ENCODE assay signal across 9 cellular contexts in genomic region chr12:46219147-46219891, GRCh38. TPM values are rescaled to one million over a fixed set of nuclear protein-coding genes. Genes with fewer than 3 reads are reported as not detected.
DNase-seq lines count a peak whose midpoint lies in the region; FAIRE-seq and TF ChIP-seq lines count a peak whose summit lies in the region.
"Had no signal": no experiment of that assay in that cellular context is flagged by ENCODE, and none has a peak within 500 bp of the region (broad histone marks: within the 10 kb centered on the region; RNA-seq: fewer than 3 reads in every experiment).

No MANE protein-coding gene starts in this region.

- H3K27me3 ChIP-seq in SU-DHL-6 (ENCODE audit: low read length): no peaks in the 10 kb centered on the region
- no peaks in the 10 kb centered on the region for H3K27me3 ChIP-seq in endodermal cell (ENCODE audit: control insufficient read depth, insufficient read depth, low read length, poor library complexity, severe bottlenecking)
- H3K27me3 ChIP-seq: right lobe of liver had no signal

- H3K4me3 ChIP-seq in SU-DHL-6 (ENCODE audit: insufficient read depth, low read length, poor library complexity, severe bottlenecking): no peak overlapping the region
- no peak overlapping the region for H3K4me3 ChIP-seq in endodermal cell (ENCODE audit: low read length)
- H3K4me3 ChIP-seq in skin epidermis: no peak overlapping the region
- H3K4me3 ChIP-seq: right lobe of liver had no signal

- H3K79me2 ChIP-seq in SU-DHL-6 (ENCODE audit: insufficient read depth, low read length): peaks cover 29% of the 10 kb centered on the region

- peak overlapping the region; percentile 1 for H3K4me2 ChIP-seq in SU-DHL-6 (ENCODE audit: low read depth, low read length, poor library complexity, severe bottlenecking)

- TF ChIP-seq CTCF in SU-DHL-6 (IDR thresholded peaks at IDR 0.05; ENCODE audit: insufficient read depth, low read length, poor library complexity, severe bottlenecking): no peak
- TF ChIP-seq CTCF in endodermal cell (conservative IDR thresholded peaks at IDR 0.05): no peak

- 90 to 97% methylated on average over 2 of the region's 2 CpGs for WGBS in endodermal cell (ENCODE audit: insufficient coverage in 1 of 2, insufficient read length in 1 of 2), 2 experiments

- peak; percentile 35 for FAIRE-seq in GM19239 (lab: Jason Lieb, UNC)

- peaks cover 6% of the 10 kb centered on the region for H3K4me1 Mint-ChIP-seq in endodermal cell

- H3K9ac ChIP-seq in SU-DHL-6 (ENCODE audit: low read length): no peak overlapping the region
- H3K9ac ChIP-seq in endodermal cell (ENCODE audit: extremely low read depth, low read length, poor library complexity, severe bottlenecking): no peak overlapping the region

- no peaks in the 10 kb centered on the region for H3K9me3 Mint-ChIP-seq in endodermal cell

- DNase-seq in GM19239 (ENCODE audit: insufficient read length, low spot score) (no peak), endodermal cell (no peak), Kasumi-1 (lab: John Stamatoyannopoulos, UW) (no peak), NCI-H2107 (lab: John Stamatoyannopoulos, UW) (no peak), UCSD-AML1 (lab: John Stamatoyannopoulos, UW; ENCODE audit: unreplicated experiment) (no peak)
- DNase-seq: aorta, right lobe of liver had no signal

- peaks cover 50% of the 10 kb centered on the region for H3F3A ChIP-seq in SU-DHL-6 (ENCODE audit: insufficient read depth)

- H3K27me3 Mint-ChIP-seq in endodermal cell (ENCODE audit: insufficient read depth): no peaks in the 10 kb centered on the region

- peaks cover 64% of the 10 kb centered on the region for H3K36me3 Mint-ChIP-seq in endodermal cell (ENCODE audit: low read depth)

- H2AFZ ChIP-seq in SU-DHL-6 (ENCODE audit: low read depth, low read length, severe bottlenecking): no peak overlapping the region

- no peaks in the 10 kb centered on the region for H3K9me2 ChIP-seq in SU-DHL-6 (replicated peaks; ENCODE audit: insufficient read depth, low read length)

- H3K27ac ChIP-seq in SU-DHL-6 (ENCODE audit: low read depth, low read length) (peak overlapping the region; percentile 60), endodermal cell (ENCODE audit: low read depth, low read length) (no peak overlapping the region), skin epidermis (peak overlapping the region in 18 of 21 experiments; percentile 12 to 84 (median 54))
- H3K27ac ChIP-seq: right lobe of liver had no signal

- no peak overlapping the region for H3K4me3 Mint-ChIP-seq in endodermal cell

- H3K36me3 ChIP-seq in SU-DHL-6 (ENCODE audit: low read length) (peaks cover 15% of the 10 kb centered on the region), endodermal cell (ENCODE audit: control insufficient read depth, insufficient read depth, low read length) (peaks cover 80% of the 10 kb centered on the region)
- H3K36me3 ChIP-seq: right lobe of liver had no signal

- peak overlapping the region; percentile 32 for H3K27ac Mint-ChIP-seq in endodermal cell

- no peaks in the 10 kb centered on the region for H3K4me1 ChIP-seq in endodermal cell (ENCODE audit: control insufficient read depth, insufficient read depth, low read length)
- H3K4me1 ChIP-seq: right lobe of liver had no signal

- no peaks in the 10 kb centered on the region; the same call in 1 of the 2 replicates for H4K20me1 ChIP-seq in SU-DHL-6 (ENCODE audit: low read depth, low read length)

- H3K9me3 ChIP-seq in SU-DHL-6 (ENCODE audit: insufficient read depth, low read length) (no peaks in the 10 kb centered on the region), endodermal cell (ENCODE audit: control insufficient read depth, low read length) (no peaks in the 10 kb centered on the region)
- H3K9me3 ChIP-seq: right lobe of liver had no signal

RNA-seq across cellular contexts. Expression of gene SLC38A1, which starts 49.5 kb away (rescaled TPM):
- total RNA-seq in endodermal cell: 100 to 1,000 TPM in 1 of 2 donors, 10 to 100 TPM in 1; 77.7 to 107 TPM
- 101 TPM for polyA plus RNA-seq in endodermal cell (2013, experiment 1 of 2)
- polyA plus RNA-seq in endodermal cell (2013, experiment 2 of 2): 82.0 TPM
